In genomic region chr2:98623657-98624056, GRCh38 we compare ENCODE assay signal across 2 cellular contexts.
A peak's percentile ranks its signal among the peaks of the same experiment; 100 is the strongest.
TF ChIP-seq lines count a peak whose summit lies in the region.

No MANE protein-coding gene starts in this region.

TF ChIP-seq in IMR-90, 13 proteins besides CTCF, POLR2A, EP300 and RAD21:
- TF ChIP-seq, protein P1, sequence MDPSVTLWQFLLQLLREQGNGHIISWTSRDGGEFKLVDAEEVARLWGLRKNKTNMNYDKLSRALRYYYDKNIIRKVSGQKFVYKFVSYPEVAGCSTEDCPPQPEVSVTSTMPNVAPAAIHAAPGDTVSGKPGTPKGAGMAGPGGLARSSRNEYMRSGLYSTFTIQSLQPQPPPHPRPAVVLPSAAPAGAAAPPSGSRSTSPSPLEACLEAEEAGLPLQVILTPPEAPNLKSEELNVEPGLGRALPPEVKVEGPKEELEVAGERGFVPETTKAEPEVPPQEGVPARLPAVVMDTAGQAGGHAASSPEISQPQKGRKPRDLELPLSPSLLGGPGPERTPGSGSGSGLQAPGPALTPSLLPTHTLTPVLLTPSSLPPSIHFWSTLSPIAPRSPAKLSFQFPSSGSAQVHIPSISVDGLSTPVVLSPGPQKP (IDR thresholded peaks at IDR 0.05; ENCODE audit: borderline replicate concordance, low read depth, low read length): no peak
- no peak for TF ChIP-seq MAFK (IDR thresholded peaks at IDR 0.05; ENCODE audit: low read depth, low read length)
- no peak for TF ChIP-seq CEBPB (IDR thresholded peaks at IDR 0.05; ENCODE audit: low read depth, low read length)
- TF ChIP-seq NFE2L2 (IDR thresholded peaks at IDR 0.05; ENCODE audit: low read depth, low read length): no peak
- TF ChIP-seq CHD1 (IDR thresholded peaks at IDR 0.05; ENCODE audit: low read depth, low read length): no peak
- no peak for TF ChIP-seq RCOR1 (IDR thresholded peaks at IDR 0.05; ENCODE audit: insufficient replicate concordance, low read length)

TF ChIP-seq in liver, 16 proteins besides CTCF, POLR2A, EP300 and RAD21 (continued from another document):
- TF ChIP-seq JUND (IDR thresholded peaks at IDR 0.05): no peak
- no peak for TF ChIP-seq FOXA2 (IDR thresholded peaks at IDR 0.05)
- peak; percentile 30 to 67 for TF ChIP-seq GABPA (IDR thresholded peaks at IDR 0.05 in 1 of 2, conservative IDR thresholded peaks at IDR 0.05 in 1 of 2)
- TF ChIP-seq, protein P2, sequence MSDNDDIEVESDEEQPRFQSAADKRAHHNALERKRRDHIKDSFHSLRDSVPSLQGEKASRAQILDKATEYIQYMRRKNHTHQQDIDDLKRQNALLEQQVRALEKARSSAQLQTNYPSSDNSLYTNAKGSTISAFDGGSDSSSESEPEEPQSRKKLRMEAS (IDR thresholded peaks at IDR 0.05): no peak
- TF ChIP-seq, protein P3, sequence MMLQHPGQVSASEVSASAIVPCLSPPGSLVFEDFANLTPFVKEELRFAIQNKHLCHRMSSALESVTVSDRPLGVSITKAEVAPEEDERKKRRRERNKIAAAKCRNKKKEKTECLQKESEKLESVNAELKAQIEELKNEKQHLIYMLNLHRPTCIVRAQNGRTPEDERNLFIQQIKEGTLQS (IDR thresholded peaks at IDR 0.05): peak; percentile 20
- peak; percentile 18 for TF ChIP-seq SP1 (IDR thresholded peaks at IDR 0.05)
- no peak for TF ChIP-seq YY1 (IDR thresholded peaks at IDR 0.05)
- no peak for TF ChIP-seq REST (IDR thresholded peaks at IDR 0.05)
- TF ChIP-seq HNF4A (conservative IDR thresholded peaks at IDR 0.05): peak; percentile 26 to 68
- no peak for TF ChIP-seq RXRA (IDR thresholded peaks at IDR 0.05)
- no peak for TF ChIP-seq HNF4G (IDR thresholded peaks at IDR 0.05)
TF ChIP-seq in liver: peak in this region for 4.
